In genomic region chr1:180948846-180949615, GRCh38 we compare ENCODE assay signal across 23 cellular contexts. TPM values are rescaled to one million over a fixed set of nuclear protein-coding genes. Genes with fewer than 3 reads are reported as not detected.
DNase-seq lines count a peak whose midpoint lies in the region; ATAC-seq and TF ChIP-seq lines count a peak whose summit lies in the region.
"Had no signal": no experiment of that assay in that cellular context is flagged by ENCODE, and none has a peak within 500 bp of the region (broad histone marks: within the 10 kb centered on the region; RNA-seq: fewer than 3 reads in every experiment).

No MANE protein-coding gene starts in this region.

- no peaks in the 10 kb centered on the region for H3K9me3 Mint-ChIP-seq in nephron progenitor cell
- H3K9me3 Mint-ChIP-seq: endodermal cell had no signal

- TF ChIP-seq EP300 in gastroesophageal sphincter (IDR thresholded peaks at IDR 0.05) = no peak

- TF ChIP-seq POLR2A in gastroesophageal sphincter (IDR thresholded peaks at IDR 0.05) = no peak

- no peak overlapping the region for H3K4me3 Mint-ChIP-seq in nephron progenitor cell
- H3K4me3 Mint-ChIP-seq: activated CD4-positive, alpha-beta T cell treated with anti-CD3 and anti-CD28 coated beads, Interleukin-2, amount 10 ng/mL, durations not matched to agents 24 days and 14 days; activated CD8-positive, alpha-beta memory T cell treated with anti-CD3 and anti-CD28 coated beads, Interleukin-2, amount 10 ng/mL, durations not matched to agents 7 days and 5 days; activated naive CD8-positive, alpha-beta T cell treated with anti-CD3 and anti-CD28 coated beads, Interleukin-2, amount 10 ng/mL, durations not matched to agents 7 days and 5 days; endodermal cell had no signal

- H3K27me3 Mint-ChIP-seq in nephron progenitor cell (ENCODE audit: low read depth, poor library complexity) = peaks cover 3% of the 10 kb centered on the region
- H3K27me3 Mint-ChIP-seq: activated CD4-positive, alpha-beta T cell treated with anti-CD3 and anti-CD28 coated beads, Interleukin-2, amount 10 ng/mL, durations not matched to agents 24 days and 14 days; activated CD8-positive, alpha-beta memory T cell treated with anti-CD3 and anti-CD28 coated beads, Interleukin-2, amount 10 ng/mL, durations not matched to agents 7 days and 5 days; activated naive CD8-positive, alpha-beta T cell treated with anti-CD3 and anti-CD28 coated beads, Interleukin-2, amount 10 ng/mL, durations not matched to agents 7 days and 5 days had no signal

- no peak for ATAC-seq in gastroesophageal sphincter
- ATAC-seq: activated CD8-positive, alpha-beta memory T cell treated with anti-CD3 and anti-CD28 coated beads, Interleukin-2, amount 10 ng/mL, durations not matched to agents 7 days and 5 days; body of pancreas had no signal

- no peaks in the 10 kb centered on the region for H3K4me1 ChIP-seq in urinary bladder (ENCODE audit: insufficient read depth)
- peaks cover 0 to 22% (median 7%) of the 10 kb centered on the region in 3 donors for H3K4me1 ChIP-seq in gastroesophageal sphincter
- H3K4me1 ChIP-seq: colonic mucosa had no signal

- H3K4me1 Mint-ChIP-seq in nephron progenitor cell = peaks cover 20% of the 10 kb centered on the region
- H3K4me1 Mint-ChIP-seq: endodermal cell had no signal

- no peaks in the 10 kb centered on the region for H3K27me3 ChIP-seq in gastroesophageal sphincter
- H3K27me3 ChIP-seq: body of pancreas, colonic mucosa, heart left ventricle, right atrium auricular region had no signal

- H3K27ac Mint-ChIP-seq in nephron progenitor cell = peak overlapping the region; percentile 92
- H3K27ac Mint-ChIP-seq: activated CD4-positive, alpha-beta T cell treated with anti-CD3 and anti-CD28 coated beads, Interleukin-2, amount 10 ng/mL, durations not matched to agents 24 days and 14 days; activated CD8-positive, alpha-beta memory T cell treated with anti-CD3 and anti-CD28 coated beads, Interleukin-2, amount 10 ng/mL, durations not matched to agents 7 days and 5 days; activated naive CD8-positive, alpha-beta T cell treated with anti-CD3 and anti-CD28 coated beads, Interleukin-2, amount 10 ng/mL, durations not matched to agents 7 days and 5 days; endodermal cell had no signal

- no peak overlapping the region for H3K4me3 ChIP-seq in urinary bladder (ENCODE audit: low read depth, low read length)
- H3K4me3 ChIP-seq in gastroesophageal sphincter = no peak overlapping the region
- H3K4me3 ChIP-seq: body of pancreas, colonic mucosa, heart left ventricle, right atrium auricular region, thoracic aorta had no signal

- 64% methylated on average over 22 of the region's 22 CpGs for WGBS in urinary bladder
- WGBS in gastroesophageal sphincter (ENCODE audit: low coverage in 1 of 2), 2 donors = 68% methylated on average over 4 of the region's 22 CpGs; no CpG with 5 or more reads in 1 of the 2 donors

- H3K9me3 ChIP-seq in KOPT-K1 (ENCODE audit: insufficient read depth, low read length, poor library complexity, severe bottlenecking) (no peaks in the 10 kb centered on the region), gastroesophageal sphincter (no peaks in the 10 kb centered on the region)
- H3K9me3 ChIP-seq: body of pancreas, colonic mucosa, heart left ventricle, right atrium auricular region, thoracic aorta had no signal

- no peak for DNase-seq in nephron progenitor cell
- no peak for DNase-seq in NCI-H1105 treated with DMSO at 0.1 percent for 48 hours (lab: John Stamatoyannopoulos, UW)
- DNase-seq in NCI-H345 (lab: John Stamatoyannopoulos, UW) = no peak
- DNase-seq: activated CD4-positive, alpha-beta T cell treated with anti-CD3 and anti-CD28 coated beads, Interleukin-2, amount 10 ng/mL, durations not matched to agents 24 days and 14 days; activated CD8-positive, alpha-beta memory T cell treated with anti-CD3 and anti-CD28 coated beads, Interleukin-2, amount 10 ng/mL, durations not matched to agents 7 days and 5 days; activated naive CD8-positive, alpha-beta T cell treated with anti-CD3 and anti-CD28 coated beads, Interleukin-2, amount 10 ng/mL, durations not matched to agents 7 days and 5 days; body of pancreas; colonic mucosa; endodermal cell; heart left ventricle; NCI-H1092 treated with DMSO at 0.1 percent for 48 hours; NCI-H2107; NCI-H524; nucleus accumbens; stimulated activated CD4-positive, alpha-beta T cell treated with anti-CD3 and anti-CD28 coated beads, Interleukin-15, amount 100 ng/mL, for 24 hours had no signal

- TF ChIP-seq CTCF in nephron progenitor cell (IDR thresholded peaks at IDR 0.05) = no peak
- no peak for TF ChIP-seq CTCF in gastroesophageal sphincter (IDR thresholded peaks at IDR 0.05)

- peaks cover 48% of the 10 kb centered on the region for H3K36me3 Mint-ChIP-seq in nephron progenitor cell (ENCODE audit: low read depth)

- 0 out of 2 replicates have a peak, but pooled peaks cover 12% of the 10 kb centered on the region for H3K36me3 ChIP-seq in KOPT-K1 (ENCODE audit: insufficient read depth, low read length)
- no peaks in the 10 kb centered on the region for H3K36me3 ChIP-seq in urinary bladder (ENCODE audit: insufficient read depth)
- H3K36me3 ChIP-seq in gastroesophageal sphincter = peaks cover 0 to 73% of the 10 kb centered on the region in 2 donors
- H3K36me3 ChIP-seq: colonic mucosa had no signal

- H3K27ac ChIP-seq in KOPT-K1 (ENCODE audit: low read depth, low read length, poor library complexity, severe bottlenecking) (peak overlapping the region; percentile 99), angular gyrus (ENCODE audit: low read depth, low read length) (peak overlapping the region; percentile 72), urinary bladder (ENCODE audit: low read depth) (peak overlapping the region; percentile 30), gastroesophageal sphincter (peak overlapping the region in 2 of 4 donors; percentile 26 to 58)
- H3K27ac ChIP-seq: body of pancreas, colonic mucosa, heart left ventricle, KMS-11, right atrium auricular region, thoracic aorta had no signal

RNA-seq across cellular contexts. Expression of gene KIAA1614, which starts 36.3 kb away (rescaled TPM):
- total RNA-seq in urinary bladder (5.8 TPM), gastroesophageal sphincter (10 to 100 TPM; 11.2 to 30.9 (median 16.7) TPM)
- 16.6 TPM for polyA plus RNA-seq in urinary bladder
- total RNA-seq: HT-29 had no signal
